8 cellular contexts compared by ENCODE assay signal in the genomic region with DNA sequence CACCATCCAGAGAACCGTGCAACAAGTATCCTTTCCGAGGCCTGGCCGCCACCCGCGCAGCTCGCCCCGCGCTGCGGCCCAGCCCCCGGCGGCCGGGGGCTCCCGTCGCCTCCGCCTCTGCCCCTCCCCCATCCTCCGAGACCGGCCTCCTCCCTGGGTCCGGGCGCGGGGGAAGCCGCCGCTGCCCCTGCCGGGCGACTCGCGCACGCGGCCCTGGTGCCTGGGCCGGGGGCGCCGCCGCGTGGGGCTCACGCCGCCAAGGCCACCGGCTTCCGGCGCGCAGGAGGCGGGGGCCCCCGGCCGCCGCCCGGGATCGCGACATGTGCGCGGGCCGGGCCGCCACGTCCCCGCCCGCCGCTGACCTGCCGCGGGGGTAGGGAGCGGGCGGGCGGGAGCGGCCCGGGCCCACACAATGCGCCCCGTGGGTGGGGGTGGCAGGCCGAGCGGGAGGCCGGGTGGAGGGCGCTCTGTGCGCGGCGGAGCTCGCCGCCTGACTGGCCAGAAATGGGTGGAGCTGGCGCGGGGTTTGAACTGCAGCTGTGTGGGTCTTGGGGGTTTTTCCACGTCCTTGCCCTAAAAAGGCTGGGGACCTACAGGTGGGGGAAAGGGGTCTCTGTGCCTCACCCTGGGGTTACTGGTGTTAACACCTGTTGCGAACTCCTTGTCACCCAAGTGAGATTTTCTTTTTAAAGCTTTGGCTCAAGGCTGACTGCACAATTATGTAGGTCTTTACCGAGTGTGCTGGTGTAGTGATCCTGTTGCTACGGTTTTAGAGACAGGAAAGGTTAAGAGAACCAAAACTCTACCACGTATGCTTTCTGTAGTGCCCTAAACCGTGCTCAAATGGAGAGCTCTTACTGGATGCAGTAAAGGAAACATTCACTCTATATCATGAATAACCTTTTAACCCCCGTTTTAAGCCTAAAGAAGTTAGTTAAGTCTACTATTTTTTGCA. TPM values are rescaled to one million over a fixed set of nuclear protein-coding genes. Genes with fewer than 3 reads are reported as not detected.
A peak's percentile ranks its signal among the peaks of the same experiment; 100 is the strongest.
DNase-seq lines count a peak whose midpoint lies in the region; ATAC-seq and TF ChIP-seq lines count a peak whose summit lies in the region.

No MANE protein-coding gene starts in this region.

- peaks cover 0 to 4% (median 0%) of the 10 kb centered on the region in 3 donors for H3K27me3 Mint-ChIP-seq in CD14-positive monocyte (ENCODE audit: low read depth in 3 of 3)

- H3K27ac ChIP-seq in right atrium auricular region, result peak overlapping the region; percentile 93
- peak overlapping the region; percentile 73 to 95 for H3K27ac ChIP-seq in aorta (ENCODE audit: low read depth in 1 of 2, low read length in 2 of 2)

- TF ChIP-seq CTCF in CD14-positive monocyte (IDR thresholded peaks at IDR 0.05) (no peak), right atrium auricular region (IDR thresholded peaks at IDR 0.05) (no peak)

- no peak for DNase-seq in CD14-positive monocyte (ENCODE audit: low spot score)
- peak; percentile 19 for DNase-seq in SK-N-DZ (ENCODE audit: low spot score)
- DNase-seq in adipocyte (ENCODE audit: low read depth), result peak; percentile 76
- DNase-seq in right atrium auricular region (ENCODE audit: low spot score), result no peak
- peak; percentile 40 for DNase-seq in putamen (ENCODE audit: low spot score)
- DNase-seq in aorta, result peak; percentile 74 to 89

- H3K36me3 ChIP-seq in adipocyte (ENCODE audit: control insufficient read depth, insufficient read depth, low read length, severe bottlenecking) (peaks cover 12% of the 10 kb centered on the region), right atrium auricular region (no peaks in the 10 kb centered on the region), aorta (ENCODE audit: control insufficient read depth in 1 of 2, insufficient read depth in 2 of 2, low read length in 1 of 2) (peaks cover 0 to 2% of the 10 kb centered on the region in 2 donors)

- H3K9me3 ChIP-seq in adipocyte (ENCODE audit: control insufficient read depth, low read length), result no peaks in the 10 kb centered on the region
- no peaks in the 10 kb centered on the region for H3K9me3 ChIP-seq in right atrium auricular region
- H3K9me3 ChIP-seq in aorta (ENCODE audit: control insufficient read depth, low read length), result no peaks in the 10 kb centered on the region

- peaks cover 10 to 16% of the 10 kb centered on the region in 2 donors for H3K36me3 Mint-ChIP-seq in CD14-positive monocyte

- H3K9ac ChIP-seq in adipocyte (ENCODE audit: low read length), result peak overlapping the region; percentile 96

- intact Hi-C loops in CD14-positive monocyte (cut with micrococcal nuclease), result loop anchor here in 1 of 2 donors (10.0 kb wide), 1 partner anchor 254 kb away; no protein-coding TSS in a partner anchor
- intact Hi-C loops in aorta (cut with DNase I), result loop anchor here in 1 of 2 donors (5.0 kb wide), 1 partner anchor 481 kb away; no protein-coding TSS in a partner anchor

- no peaks in the 10 kb centered on the region for H3K9me3 Mint-ChIP-seq in CD14-positive monocyte

- H3K4me1 Mint-ChIP-seq in CD14-positive monocyte, result peaks cover 47% of the 10 kb centered on the region

- no peaks in the 10 kb centered on the region for H3K27me3 ChIP-seq in adipocyte (replicated peaks; ENCODE audit: control insufficient read depth, insufficient read depth, low read length)
- no peaks in the 10 kb centered on the region for H3K27me3 ChIP-seq in right atrium auricular region
- no peaks in the 10 kb centered on the region for H3K27me3 ChIP-seq in aorta (ENCODE audit: control insufficient read depth in 1 of 2, insufficient read depth in 2 of 2, low read length in 1 of 2)

- H3K27ac Mint-ChIP-seq in CD14-positive monocyte, result peak overlapping the region; percentile 92 to 97 (median 97)

- ATAC-seq in GM19025 (IDR thresholded peaks at IDR 0.05; ENCODE audit: low read depth, unreplicated experiment), result peak; percentile 55
- ATAC-seq in HG03280 (IDR thresholded peaks at IDR 0.05; ENCODE audit: unreplicated experiment), result peak; percentile 54
- peak; percentile 78 for ATAC-seq in aorta (ENCODE audit: low FRiP score)

- H3K4me1 ChIP-seq in adipocyte (ENCODE audit: control insufficient read depth, insufficient read depth, low read length) (peaks cover 63% of the 10 kb centered on the region), right atrium auricular region (peaks cover 0 to 70% of the 10 kb centered on the region in 2 donors), aorta (ENCODE audit: control insufficient read depth in 1 of 2, insufficient read depth in 2 of 2, low read length in 2 of 2) (peaks cover 0 to 3% of the 10 kb centered on the region in 2 donors)

- peak overlapping the region; percentile 98 for H3K4me3 Mint-ChIP-seq in CD14-positive monocyte

- 0% methylated on average over 59 to 81 of the region's 81 CpGs for WGBS in aorta, 2 donors

- H3K4me3 ChIP-seq in adipocyte (ENCODE audit: low read length), result peak overlapping the region; percentile 98
- H3K4me3 ChIP-seq in right atrium auricular region, result peak overlapping the region; percentile 88 to 92
- H3K4me3 ChIP-seq in aorta (ENCODE audit: low read length in 2 of 2), result peak overlapping the region; percentile 95 to 99

RNA-seq across cellular contexts. Expression of gene TNPO1, which starts 32.3 kb away (rescaled TPM):
- polyA plus RNA-seq in CD14-positive monocyte, result 10 to 100 TPM; 26.3 to 28.1 TPM
- polyA plus RNA-seq in SK-N-DZ (2014; cell fraction: cytosol; rRNA removed), result 112 and 150 TPM in 2 replicates
- 56.7 and 60.4 TPM in 2 replicates for polyA plus RNA-seq in SK-N-DZ (2014; cell fraction: nucleus; rRNA removed)
- total RNA-seq in right atrium auricular region, result 10 to 100 TPM; 62.4 to 82.2 TPM
- 100 to 1,000 TPM in 1 of 2 donors, 10 to 100 TPM in 1; 92.9 to 113 TPM for total RNA-seq in aorta
- 10 to 100 TPM; 11.2 to 13.4 TPM for polyA plus RNA-seq in aorta

Comparison
In these comparisons a context has a peak if more than half of its experiments do, and no peak if none do; other contexts are left out.
1. DNase-seq: peak in SK-N-DZ (single experiment), adipocyte (single experiment), putamen (single experiment) and aorta (2 of 2); none in CD14-positive monocyte (single experiment) and right atrium auricular region (single experiment).
2. Peak in every context shown above with its lines, with median percentiles within 50 percentile points of each other: ATAC-seq and H3K4me3 ChIP-seq.